ENCODE assay signal across 39 cellular contexts in genomic region chr17:67770539-67770938, GRCh38.
"Had no signal": no experiment of that assay in that cellular context is flagged by ENCODE, and none has a peak within 500 bp of the region (broad histone marks: within the 10 kb centered on the region; RNA-seq: fewer than 3 reads in every experiment).

No MANE protein-coding gene starts in this region.

- H3K4me3 Mint-ChIP-seq: activated B cell treated with CpG ODN at 0.5 μM for 24 hours; activated CD4-positive, alpha-beta memory T cell treated with anti-CD3 and anti-CD28 coated beads for 36 hours; activated CD4-positive, alpha-beta T cell treated with anti-CD3 and anti-CD28 coated beads, Interleukin-2, amount 10 ng/mL, durations not matched to agents 24 days and 14 days; activated CD8-positive, alpha-beta T cell treated with anti-CD3 and anti-CD28 coated beads for 36 hours; activated naive CD4-positive, alpha-beta T cell treated with anti-CD3 and anti-CD28 coated beads, Interleukin-2, amount 10 ng/mL, durations not matched to agents 7 days and 5 days; activated naive CD4-positive, alpha-beta T cell treated with anti-CD3 and anti-CD28 coated beads, Interleukin-2, amount 50 U/mL, for 24 hours; activated naive CD8-positive, alpha-beta T cell; activated naive CD8-positive, alpha-beta T cell treated with anti-CD3 and anti-CD28 coated beads, Interleukin-2, amount 10 ng/mL, durations not matched to agents 7 days and 5 days; activated naive CD8-positive, alpha-beta T cell treated with anti-CD3 and anti-CD28 coated beads, Interleukin-2, amount 50 U/mL, for 24 hours; activated T-cell treated with anti-CD3 and anti-CD28 coated beads, Interleukin-2, amount 50 U/mL, for 4 hours; activated T-cell treated with anti-CD3 and anti-CD28 coated beads, Interleukin-2, amount 50 U/mL, for 72 hours; activated T-helper 1 cell treated with anti-CD3 and anti-CD28 coated beads, Interleukin-12 subunit alpha, Interleukin-12 subunit beta, Interleukin-2, Interleukin-4 antibody, amounts not matched to agents 30 ng/mL and 10 ng/mL and 1 ng/mL, durations not matched to agents 14 hours and 24 hours and 36 hours; brain; central memory CD8-positive, alpha-beta T cell; T-helper 1 cell treated with Interleukin-12 subunit alpha and Interleukin-12 subunit beta and Interleukin-4 antibody, amounts not matched to agents 30 μg/mL and 1 μg/mL, for 36 hours; T-helper 2 cell treated with Interferon-gamma antibody and Interleukin-4, amounts not matched to agents 5 μg/mL and 100 μg/mL, for 36 hours had no signal

- H3K9me3 Mint-ChIP-seq: activated B cell treated with CpG ODN at 0.5 μM for 24 hours; activated CD4-positive, alpha-beta memory T cell treated with anti-CD3 and anti-CD28 coated beads for 36 hours; activated CD4-positive, alpha-beta T cell treated with anti-CD3 and anti-CD28 coated beads, Interleukin-2, amount 10 ng/mL, durations not matched to agents 24 days and 14 days; activated CD8-positive, alpha-beta T cell treated with anti-CD3 and anti-CD28 coated beads for 36 hours; activated naive CD4-positive, alpha-beta T cell treated with anti-CD3 and anti-CD28 coated beads, Interleukin-2, amount 10 ng/mL, durations not matched to agents 7 days and 5 days; activated naive CD4-positive, alpha-beta T cell treated with anti-CD3 and anti-CD28 coated beads, Interleukin-2, amount 50 U/mL, for 24 hours; activated naive CD8-positive, alpha-beta T cell treated with anti-CD3 and anti-CD28 coated beads, Interleukin-2, amount 10 ng/mL, durations not matched to agents 7 days and 5 days; activated naive CD8-positive, alpha-beta T cell treated with anti-CD3 and anti-CD28 coated beads, Interleukin-2, amount 50 U/mL, for 24 hours; activated T-cell treated with anti-CD3 and anti-CD28 coated beads, Interleukin-2, amount 50 U/mL, for 4 hours; activated T-cell treated with anti-CD3 and anti-CD28 coated beads, Interleukin-2, amount 50 U/mL, for 72 hours; activated T-helper 1 cell treated with anti-CD3 and anti-CD28 coated beads, Interleukin-12 subunit alpha, Interleukin-12 subunit beta, Interleukin-2, Interleukin-4 antibody, amounts not matched to agents 30 ng/mL and 10 ng/mL and 1 ng/mL, durations not matched to agents 14 hours and 24 hours and 36 hours; activated T-helper 2 cell treated with anti-CD3 and anti-CD28 coated beads, Interferon-gamma antibody, Interleukin-2, Interleukin-4, amounts not matched to agents 10 μg/mL and 5 μg/mL and 100 μg/mL, durations not matched to agents 14 hours and 24 hours and 36 hours; brain; central memory CD8-positive, alpha-beta T cell; T-helper 1 cell treated with Interleukin-12 subunit alpha and Interleukin-12 subunit beta and Interleukin-4 antibody, amounts not matched to agents 30 μg/mL and 1 μg/mL, for 36 hours; T-helper 2 cell treated with Interferon-gamma antibody and Interleukin-4, amounts not matched to agents 5 μg/mL and 100 μg/mL, for 36 hours had no signal

- H3K27ac Mint-ChIP-seq: activated B cell treated with CpG ODN at 0.5 μM for 24 hours; activated CD4-positive, alpha-beta memory T cell treated with anti-CD3 and anti-CD28 coated beads for 36 hours; activated CD4-positive, alpha-beta T cell treated with anti-CD3 and anti-CD28 coated beads, Interleukin-2, amount 10 ng/mL, durations not matched to agents 24 days and 14 days; activated CD8-positive, alpha-beta T cell treated with anti-CD3 and anti-CD28 coated beads for 36 hours; activated naive CD4-positive, alpha-beta T cell treated with anti-CD3 and anti-CD28 coated beads, Interleukin-2, amount 10 ng/mL, durations not matched to agents 7 days and 5 days; activated naive CD4-positive, alpha-beta T cell treated with anti-CD3 and anti-CD28 coated beads, Interleukin-2, amount 50 U/mL, for 24 hours; activated naive CD8-positive, alpha-beta T cell; activated naive CD8-positive, alpha-beta T cell treated with anti-CD3 and anti-CD28 coated beads, Interleukin-2, amount 10 ng/mL, durations not matched to agents 7 days and 5 days; activated naive CD8-positive, alpha-beta T cell treated with anti-CD3 and anti-CD28 coated beads, Interleukin-2, amount 50 U/mL, for 24 hours; activated T-cell treated with anti-CD3 and anti-CD28 coated beads, Interleukin-2, amount 50 U/mL, for 72 hours; activated T-helper 1 cell treated with anti-CD3 and anti-CD28 coated beads, Interleukin-12 subunit alpha, Interleukin-12 subunit beta, Interleukin-2, Interleukin-4 antibody, amounts not matched to agents 30 ng/mL and 10 ng/mL and 1 ng/mL, durations not matched to agents 14 hours and 24 hours and 36 hours; activated T-helper 2 cell treated with anti-CD3 and anti-CD28 coated beads, Interferon-gamma antibody, Interleukin-2, Interleukin-4, amounts not matched to agents 10 μg/mL and 5 μg/mL and 100 μg/mL, durations not matched to agents 14 hours and 24 hours and 36 hours; brain; T-helper 1 cell treated with Interleukin-12 subunit alpha and Interleukin-12 subunit beta and Interleukin-4 antibody, amounts not matched to agents 30 μg/mL and 1 μg/mL, for 36 hours; T-helper 2 cell treated with Interferon-gamma antibody and Interleukin-4, amounts not matched to agents 5 μg/mL and 100 μg/mL, for 36 hours had no signal

- H3K27me3 Mint-ChIP-seq: activated B cell treated with CpG ODN at 0.5 μM for 24 hours; activated CD8-positive, alpha-beta T cell treated with anti-CD3 and anti-CD28 coated beads for 36 hours; activated naive CD4-positive, alpha-beta T cell treated with anti-CD3 and anti-CD28 coated beads, Interleukin-2, amount 10 ng/mL, durations not matched to agents 7 days and 5 days; activated naive CD4-positive, alpha-beta T cell treated with anti-CD3 and anti-CD28 coated beads, Interleukin-2, amount 50 U/mL, for 24 hours; activated naive CD8-positive, alpha-beta T cell; activated naive CD8-positive, alpha-beta T cell treated with anti-CD3 and anti-CD28 coated beads, Interleukin-2, amount 50 U/mL, for 24 hours; brain; central memory CD8-positive, alpha-beta T cell had no signal

- DNase-seq: activated B cell treated with CpG ODN at 0.5 μM for 24 hours; activated CD4-positive, alpha-beta memory T cell treated with anti-CD3 and anti-CD28 coated beads for 36 hours; activated CD4-positive, alpha-beta T cell treated with anti-CD3 and anti-CD28 coated beads for 4 hours; activated CD4-positive, alpha-beta T cell treated with anti-CD3 and anti-CD28 coated beads, Interleukin-2, amount 10 ng/mL, durations not matched to agents 24 days and 14 days; activated CD4-positive, alpha-beta T cell treated with anti-CD3 and anti-CD28 coated beads, Interleukin-2, amount 50 U/mL, for 1 hour; activated CD4-positive, alpha-beta T cell treated with anti-CD3 and anti-CD28 coated beads, Interleukin-2, amount 50 U/mL, for 4 hours; activated CD4-positive, CD25-positive, alpha-beta regulatory T cell treated with anti-CD3 and anti-CD28 coated beads, Interleukin-2, amount 50 U/mL, for 72 hours; activated CD8-positive, alpha-beta memory T cell treated with anti-CD3 and anti-CD28 coated beads, Interleukin-2, amount 50 U/mL, for 4 hours; activated CD8-positive, alpha-beta T cell treated with anti-CD3 and anti-CD28 coated beads for 36 hours; activated effector memory CD4-positive, alpha-beta T cell treated with Interleukin-2 at 50 U/mL for 16 hours; activated gamma-delta T cell; activated naive CD4-positive, alpha-beta T cell treated with anti-CD3 and anti-CD28 coated beads, Interleukin-2, amount 10 ng/mL, durations not matched to agents 7 days and 5 days; activated naive CD4-positive, alpha-beta T cell treated with Interleukin-2 at 50 U/mL for 16 hours; activated naive CD8-positive, alpha-beta T cell treated with anti-CD3 and anti-CD28 coated beads, Interleukin-2, amount 10 ng/mL, durations not matched to agents 7 days and 5 days; activated naive CD8-positive, alpha-beta T cell treated with anti-CD3 and anti-CD28 coated beads, Interleukin-2, amount 50 U/mL, for 24 hours; activated T-cell treated with anti-CD3 and anti-CD28 coated beads for 4 hours; activated T-cell treated with anti-CD3 and anti-CD28 coated beads, Interleukin-2, amount 50 U/mL, for 1 hour; activated T-cell treated with anti-CD3 and anti-CD28 coated beads, Interleukin-2, amount 50 U/mL, for 4 hours; activated T-cell treated with anti-CD3 and anti-CD28 coated beads, Interleukin-2, amount 50 U/mL, for 72 hours; amygdala; anterior cingulate cortex; caudate nucleus; cerebellar nuclear complex; T-helper 1 cell; T-helper 2 cell; T-helper 9 cell had no signal

- H3K4me1 Mint-ChIP-seq: activated B cell treated with CpG ODN at 0.5 μM for 24 hours; activated CD4-positive, alpha-beta T cell treated with anti-CD3 and anti-CD28 coated beads, Interleukin-2, amount 10 ng/mL, durations not matched to agents 24 days and 14 days; activated naive CD4-positive, alpha-beta T cell treated with anti-CD3 and anti-CD28 coated beads, Interleukin-2, amount 10 ng/mL, durations not matched to agents 7 days and 5 days; activated naive CD4-positive, alpha-beta T cell treated with anti-CD3 and anti-CD28 coated beads, Interleukin-2, amount 50 U/mL, for 24 hours; activated naive CD8-positive, alpha-beta T cell treated with anti-CD3 and anti-CD28 coated beads, Interleukin-2, amount 10 ng/mL, durations not matched to agents 7 days and 5 days; activated naive CD8-positive, alpha-beta T cell treated with anti-CD3 and anti-CD28 coated beads, Interleukin-2, amount 50 U/mL, for 24 hours; brain; central memory CD8-positive, alpha-beta T cell had no signal

- FAIRE-seq: bronchial epithelial cell, TTC549 had no signal

- ATAC-seq: activated CD8-positive, alpha-beta T cell treated with anti-CD3 and anti-CD28 coated beads for 36 hours; activated naive CD8-positive, alpha-beta T cell treated with anti-CD3 and anti-CD28 coated beads, Interleukin-2, amount 50 U/mL, for 24 hours; activated T-cell treated with anti-CD3 and anti-CD28 coated beads, Interleukin-2, amount 50 U/mL, for 4 hours had no signal

- H3K27ac ChIP-seq: ascending aorta, cardiac muscle cell, VCaP had no signal

- H3K36me3 ChIP-seq: ascending aorta, cardiac muscle cell had no signal

- H3K27me3 ChIP-seq: ascending aorta, cardiac muscle cell had no signal

- H3K4me1 ChIP-seq: ascending aorta had no signal

- H3K4me3 ChIP-seq: ascending aorta, cardiac muscle cell had no signal

- H3K36me3 Mint-ChIP-seq: activated CD4-positive, alpha-beta memory T cell treated with anti-CD3 and anti-CD28 coated beads for 36 hours; activated naive CD4-positive, alpha-beta T cell treated with anti-CD3 and anti-CD28 coated beads, Interleukin-2, amount 10 ng/mL, durations not matched to agents 7 days and 5 days; activated naive CD4-positive, alpha-beta T cell treated with anti-CD3 and anti-CD28 coated beads, Interleukin-2, amount 50 U/mL, for 24 hours; activated naive CD8-positive, alpha-beta T cell; activated naive CD8-positive, alpha-beta T cell treated with anti-CD3 and anti-CD28 coated beads, Interleukin-2, amount 10 ng/mL, durations not matched to agents 7 days and 5 days; brain had no signal

- H3K9me3 ChIP-seq: ascending aorta had no signal
